Comparison of ENCODE assay signal across 19 cellular contexts in genomic region chr7:149834601-149835000, GRCh38. TPM values are rescaled to one million over a fixed set of nuclear protein-coding genes. Genes with fewer than 3 reads are reported as not detected.
DNase-seq lines count a peak whose midpoint lies in the region; ATAC-seq, FAIRE-seq and TF ChIP-seq lines count a peak whose summit lies in the region.
"Had no signal": no experiment of that assay in that cellular context is flagged by ENCODE, and none has a peak within 500 bp of the region (broad histone marks: within the 10 kb centered on the region; RNA-seq: fewer than 3 reads in every experiment).

No MANE protein-coding gene starts in this region.

- peak overlapping the region; percentile 2 for H3K27ac Mint-ChIP-seq in endothelial cell (ENCODE audit: unreplicated experiment)
- H3K27ac Mint-ChIP-seq: B cell had no signal

- CTCF ChIA-PET in HepG2 (lab: Yijun Ruan, JAX; ENCODE audit: low intra/inter-chr PET ratio, low total read pairs): no interaction called here

- BruUV-seq in HepG2 (replicated peaks; lab: Mats Ljungman, UMichigan): no TSS peak

- no peaks in the 10 kb centered on the region for H3K9me3 ChIP-seq in HepG2 (ENCODE audit: low read length)
- no peaks in the 10 kb centered on the region for H3K9me3 ChIP-seq in right lobe of liver
- H3K9me3 ChIP-seq in trophoblast cell (ENCODE audit: insufficient read depth, low read depth, low read length): peaks cover 1% of the 10 kb centered on the region
- H3K9me3 ChIP-seq: BLaER1 treated with 17β-estradiol and CSF1 and Interleukin-3, amounts not matched to agents 10 nM and 100 nM; HAP-1 had no signal

- no peak overlapping the region for H2BK120ac ChIP-seq in trophoblast cell (ENCODE audit: insufficient read depth, low read length, poor library complexity)

- H3K23ac ChIP-seq in trophoblast cell (ENCODE audit: low read length): no peak overlapping the region

- H4K91ac ChIP-seq in trophoblast cell (ENCODE audit: low read depth, low read length): no peak overlapping the region

- ATAC-seq in HepG2 (no peak), right lobe of liver (no peak), GM21528 (IDR thresholded peaks at IDR 0.05; ENCODE audit: low FRiP score, unreplicated experiment) (no peak)
- ATAC-seq: GM12878 had no signal

- no peak overlapping the region for H3K14ac ChIP-seq in trophoblast cell (ENCODE audit: low read length)

- H3K4me3 Mint-ChIP-seq in endothelial cell (ENCODE audit: unreplicated experiment): no peak overlapping the region
- H3K4me3 Mint-ChIP-seq: B cell; CD8-positive, alpha-beta memory T cell had no signal

- H3K36me3 ChIP-seq in HepG2 (replicated peaks in 1 of 2; ENCODE audit: control insufficient read depth in 1 of 2, insufficient read depth in 2 of 2, low read length in 2 of 2) (no peaks in the 10 kb centered on the region), right lobe of liver (no peaks in the 10 kb centered on the region), trophoblast cell (ENCODE audit: control insufficient read depth in 1 of 2, insufficient read depth in 2 of 2, low read length in 2 of 2) (no peaks in the 10 kb centered on the region)
- H3K36me3 ChIP-seq: BLaER1 treated with 17β-estradiol and CSF1 and Interleukin-3, amounts not matched to agents 10 nM and 100 nM; HAP-1 had no signal

- intact Hi-C loops in HepG2 (cut with micrococcal nuclease; ENCODE audit: unreplicated experiment) (no loop called here), right lobe of liver (cut with DNase I) (no loop called here)

- H4K8ac ChIP-seq in trophoblast cell (ENCODE audit: low read depth, low read length): no peak overlapping the region

- TF ChIP-seq POLR2A in HepG2 (IDR thresholded peaks at IDR 0.05; ENCODE audit: insufficient read depth in 1 of 2, low read depth in 2 of 2, low read length in 2 of 2) (no peak), right lobe of liver (IDR thresholded peaks at IDR 0.05) (no peak)

- no peak overlapping the region for H3K4me3 ChIP-seq in HepG2 (replicated peaks in 1 of 3; ENCODE audit: insufficient read depth in 1 of 3, low read depth in 2 of 3, low read length in 3 of 3)
- H3K4me3 ChIP-seq in right lobe of liver: no peak overlapping the region
- H3K4me3 ChIP-seq in trophoblast cell (ENCODE audit: low read depth, low read length): no peak overlapping the region
- H3K4me3 ChIP-seq: BLaER1 treated with 17β-estradiol and CSF1 and Interleukin-3, amounts not matched to agents 10 nM and 100 nM; GM12878; GM23248; HAP-1 had no signal

- in situ Hi-C loops in HepG2 (cut with HindIII; ENCODE audit: extremely low pct_ligation_motif_present, low pct_unique_long_range_greater_than_20kb): no loop called here

- no peak for TF ChIP-seq RAD21 in HepG2 (CRISPR knock-in tag; IDR thresholded peaks at IDR 0.05)

- TF ChIP-seq EP300 in HepG2 (IDR thresholded peaks at IDR 0.05; ENCODE audit: low read depth in 2 of 2, low read length in 2 of 2): no peak
- TF ChIP-seq EP300 in HepG2 (CRISPR knock-in tag; IDR thresholded peaks at IDR 0.05; ENCODE audit: borderline replicate concordance): no peak

- H3K36me3 Mint-ChIP-seq in endothelial cell (ENCODE audit: low read depth, unreplicated experiment): peaks cover 8% of the 10 kb centered on the region

- H3K9ac ChIP-seq in HepG2 (ENCODE audit: insufficient read depth, low read depth, low read length) (no peak overlapping the region), trophoblast cell (ENCODE audit: low read length) (peak overlapping the region; percentile 15)
- H3K9ac ChIP-seq: BLaER1 treated with 17β-estradiol and CSF1 and Interleukin-3, amounts not matched to agents 10 nM and 100 nM; GM23248 had no signal

- POLR2A ChIA-PET in HepG2 (lab: Yijun Ruan, JAX): no interaction called here

- FAIRE-seq in HepG2 (lab: Jason Lieb, UNC): no peak
- FAIRE-seq: GM12878, GM19239 had no signal

- DNase-seq in HepG2 (ENCODE audit: low spot score) (no peak), right lobe of liver (no peak), endothelial cell (ENCODE audit: low spot score) (no peak), trophoblast cell (no peak), SHP77 (lab: John Stamatoyannopoulos, UW) (no peak), retina (no peak)
- DNase-seq: COR-L47, DMS 273 treated with DMSO at 0.1 percent for 48 hours, DMS53, DND-41, EL, GM23248 had no signal

- peaks cover 21% of the 10 kb centered on the region for H3K27me3 Mint-ChIP-seq in endothelial cell (ENCODE audit: unreplicated experiment)

- H2AK5ac ChIP-seq in trophoblast cell (ENCODE audit: low read length): no peak overlapping the region

- H3K79me1 ChIP-seq in trophoblast cell (ENCODE audit: low read length): peaks cover 6% of the 10 kb centered on the region

- TF ChIP-seq CTCF in HepG2 (CRISPR knock-in tag; IDR thresholded peaks at IDR 0.05) (no peak), right lobe of liver (IDR thresholded peaks at IDR 0.05) (no peak), endothelial cell (IDR thresholded peaks at IDR 0.05; ENCODE audit: unreplicated experiment) (no peak)

- H3K9me3 Mint-ChIP-seq in endothelial cell (ENCODE audit: unreplicated experiment): no peaks in the 10 kb centered on the region
- H3K9me3 Mint-ChIP-seq: CD8-positive, alpha-beta memory T cell had no signal

- H3K79me2 ChIP-seq in HepG2 (ENCODE audit: insufficient read depth, low read length) (peaks cover 2% of the 10 kb centered on the region), trophoblast cell (ENCODE audit: control insufficient read depth, insufficient read depth, low read length, poor library complexity) (peaks cover 4% of the 10 kb centered on the region)

- H3K27ac ChIP-seq in HepG2 (ENCODE audit: extremely low read length, insufficient read depth, low read length) (no peak overlapping the region), right lobe of liver (no peak overlapping the region), trophoblast cell (ENCODE audit: low read depth, low read length) (no peak overlapping the region)
- H3K27ac ChIP-seq: BLaER1 treated with 17β-estradiol and CSF1 and Interleukin-3, amounts not matched to agents 10 nM and 100 nM; GM23248 had no signal

- H3K4ac ChIP-seq in trophoblast cell (ENCODE audit: low read depth, low read length): no peak overlapping the region

- no peak overlapping the region for H2BK12ac ChIP-seq in trophoblast cell (ENCODE audit: low read length)

- H4K20me1 ChIP-seq in HepG2 (ENCODE audit: insufficient read depth, low read length): no peaks in the 10 kb centered on the region

- peaks cover 12% of the 10 kb centered on the region for H3K4me1 ChIP-seq in HepG2 (ENCODE audit: insufficient read depth, low read length)
- peaks cover 0 to 5% (median 2%) of the 10 kb centered on the region in 4 donors for H3K4me1 ChIP-seq in right lobe of liver
- peaks cover 0 to 4% of the 10 kb centered on the region in 2 experiments for H3K4me1 ChIP-seq in trophoblast cell (ENCODE audit: control insufficient read depth in 1 of 2, insufficient read depth in 2 of 2, low read length in 2 of 2)

- no peak overlapping the region for H2BK5ac ChIP-seq in trophoblast cell (ENCODE audit: low read depth, low read length, poor library complexity)

- H4K12ac ChIP-seq in trophoblast cell (ENCODE audit: low read depth, low read length): no peak overlapping the region

- H2AFZ ChIP-seq in HepG2 (ENCODE audit: low read length): no peak overlapping the region
- no peak overlapping the region for H2AFZ ChIP-seq in trophoblast cell (ENCODE audit: insufficient read depth, low read length, poor library complexity)
- H2AFZ ChIP-seq: GM23248 had no signal

- WGBS in HepG2 (ENCODE audit: low lambda C conversion rate): 29% methylated on average over 8 of the region's 8 CpGs
- 64% methylated on average over 7 of the region's 8 CpGs for WGBS in right lobe of liver (ENCODE audit: insufficient coverage, low coverage, low lambda C conversion rate, missing lambda C conversion rate)
- no CpG with 5 or more reads among the region's 8 CpGs for WGBS in trophoblast cell (ENCODE audit: extremely low coverage, insufficient coverage, insufficient read length)

- no peak overlapping the region for H3K18ac ChIP-seq in trophoblast cell (ENCODE audit: low read length)

- H3K4me2 ChIP-seq in HepG2 (ENCODE audit: low read depth, low read length): no peak overlapping the region
- H3K4me2 ChIP-seq in trophoblast cell (ENCODE audit: low read length): no peak overlapping the region
- H3K4me2 ChIP-seq: BLaER1 treated with 17β-estradiol and CSF1 and Interleukin-3, amounts not matched to agents 10 nM and 100 nM had no signal

- no peaks in the 10 kb centered on the region for H3K27me3 ChIP-seq in HepG2 (ENCODE audit: control insufficient read depth in 1 of 2, insufficient read depth in 2 of 2, low read length in 2 of 2)
- H3K27me3 ChIP-seq in right lobe of liver: no peaks in the 10 kb centered on the region
- H3K27me3 ChIP-seq in trophoblast cell (ENCODE audit: insufficient read depth, low read length): no peaks in the 10 kb centered on the region
- H3K27me3 ChIP-seq: BLaER1 treated with 17β-estradiol and CSF1 and Interleukin-3, amounts not matched to agents 10 nM and 100 nM had no signal

- peaks cover 18% of the 10 kb centered on the region for H3K4me1 Mint-ChIP-seq in endothelial cell (ENCODE audit: unreplicated experiment)

RNA-seq across cellular contexts. Expression of gene ZNF862, which starts 3.6 kb away (rescaled TPM):
- total RNA-seq in HepG2 (2016; rRNA removed; fragmentation: Illumina TruSeq; extraction: Trizol) (0.89 and 1.0 TPM in 2 replicates), right lobe of liver (10 to 100 TPM in 2 of 6 experiments, 1 to 10 TPM in 4; 2.5 to 11.3 (median 7.1) TPM), endothelial cell (ENCODE audit: unreplicated experiment) (22.6 TPM)
- total RNA-seq in HepG2 (2016; cell fraction: cytosol; rRNA removed; fragmentation: Illumina TruSeq; extraction: Trizol; ENCODE audit: low read depth): 0.10 and 0.35 TPM in 2 replicates
- 0.67 and 0.80 TPM in 2 replicates for total RNA-seq in HepG2 (2016; cell fraction: insoluble cytoplasmic fraction; rRNA removed; fragmentation: Illumina TruSeq; extraction: Trizol)
- total RNA-seq in HepG2 (2016; cell fraction: membrane; rRNA removed; fragmentation: Illumina TruSeq; extraction: Trizol): 0.46 and 0.55 TPM in 2 replicates
- 2.0 TPM in 2 replicates for total RNA-seq in HepG2 (2016; cell fraction: nucleus; rRNA removed; fragmentation: Illumina TruSeq; extraction: Trizol)
- 2.0 and 2.8 TPM in 2 replicates for polyA plus RNA-seq in HepG2 (2011; rRNA removed)
- 1.0 and 1.3 TPM in 2 replicates for polyA plus RNA-seq in HepG2 (2011; cell fraction: cytosol; rRNA removed)
- 7.1 and 8.7 TPM in 2 replicates for polyA plus RNA-seq in HepG2 (2011; cell fraction: nucleus; rRNA removed)
- polyA plus RNA-seq in HepG2 (2012): 0.76 and 1.6 TPM in 2 replicates
- polyA plus RNA-seq in HepG2 (2016; cell fraction: cytosol; fragmentation: Illumina TruSeq; extraction: Trizol; ENCODE audit: low read depth): 0.25 and 0.28 TPM in 2 replicates
- polyA plus RNA-seq in HepG2 (2016; cell fraction: insoluble cytoplasmic fraction; fragmentation: Illumina TruSeq; extraction: Trizol; ENCODE audit: low read depth): 0.27 and 0.70 TPM in 2 replicates
- polyA plus RNA-seq in HepG2 (2016; cell fraction: membrane; fragmentation: Illumina TruSeq; extraction: Trizol; ENCODE audit: low read depth): 0.29 and 0.43 TPM in 2 replicates
- 1.9 and 2.0 TPM in 2 replicates for polyA plus RNA-seq in HepG2 (2016; cell fraction: nucleus; fragmentation: Illumina TruSeq; extraction: Trizol; ENCODE audit: insufficient read depth, low read depth)
- polyA minus RNA-seq in HepG2 (2011; rRNA and poly(A)+ RNA removed; ENCODE audit: low replicate concordance): 2.0 and 5.0 TPM in 2 replicates
- polyA minus RNA-seq in HepG2 (2011; cell fraction: cytosol; rRNA and poly(A)+ RNA removed): 0.59 and 1.2 TPM in 2 replicates
- 6.6 and 10.3 TPM in 2 replicates for polyA minus RNA-seq in HepG2 (2011; cell fraction: nucleus; rRNA and poly(A)+ RNA removed)
- polyA plus RNA-seq in trophoblast cell (2013): 3.1 and 3.3 TPM in 2 replicates

RNA-seq across cellular contexts. Expression of gene ATP6V0E2, which starts 39.2 kb away (rescaled TPM):
- total RNA-seq in HepG2 (2016; rRNA removed; fragmentation: Illumina TruSeq; extraction: Trizol) (142 and 203 TPM in 2 replicates), right lobe of liver (10 to 100 TPM; 33.8 to 95.1 (median 70.9) TPM), endothelial cell (ENCODE audit: unreplicated experiment) (18.5 TPM)
- 120 and 162 TPM in 2 replicates for total RNA-seq in HepG2 (2016; cell fraction: cytosol; rRNA removed; fragmentation: Illumina TruSeq; extraction: Trizol; ENCODE audit: low read depth)
- 117 and 216 TPM in 2 replicates for total RNA-seq in HepG2 (2016; cell fraction: insoluble cytoplasmic fraction; rRNA removed; fragmentation: Illumina TruSeq; extraction: Trizol)
- 244 and 302 TPM in 2 replicates for total RNA-seq in HepG2 (2016; cell fraction: membrane; rRNA removed; fragmentation: Illumina TruSeq; extraction: Trizol)
- total RNA-seq in HepG2 (2016; cell fraction: nucleus; rRNA removed; fragmentation: Illumina TruSeq; extraction: Trizol): 121 and 139 TPM in 2 replicates
- polyA plus RNA-seq in HepG2 (2011; rRNA removed): 32.9 and 36.8 TPM in 2 replicates
- 39.7 and 73.9 TPM in 2 replicates for polyA plus RNA-seq in HepG2 (2011; cell fraction: cytosol; rRNA removed)
- polyA plus RNA-seq in HepG2 (2011; cell fraction: nucleus; rRNA removed): 47.4 and 51.5 TPM in 2 replicates
- polyA plus RNA-seq in HepG2 (2012): 44.9 and 47.0 TPM in 2 replicates
- 173 and 241 TPM in 2 replicates for polyA plus RNA-seq in HepG2 (2016; cell fraction: cytosol; fragmentation: Illumina TruSeq; extraction: Trizol; ENCODE audit: low read depth)
- polyA plus RNA-seq in HepG2 (2016; cell fraction: insoluble cytoplasmic fraction; fragmentation: Illumina TruSeq; extraction: Trizol; ENCODE audit: low read depth): 167 and 202 TPM in 2 replicates
- polyA plus RNA-seq in HepG2 (2016; cell fraction: membrane; fragmentation: Illumina TruSeq; extraction: Trizol; ENCODE audit: low read depth): 293 and 346 TPM in 2 replicates
- polyA plus RNA-seq in HepG2 (2016; cell fraction: nucleus; fragmentation: Illumina TruSeq; extraction: Trizol; ENCODE audit: insufficient read depth, low read depth): 253 and 256 TPM in 2 replicates
- polyA minus RNA-seq in HepG2 (2011; rRNA and poly(A)+ RNA removed; ENCODE audit: low replicate concordance): 0.58 and 74.0 TPM in 2 replicates
- 30.3 and 36.1 TPM in 2 replicates for polyA minus RNA-seq in HepG2 (2011; cell fraction: cytosol; rRNA and poly(A)+ RNA removed)
- polyA minus RNA-seq in HepG2 (2011; cell fraction: nucleus; rRNA and poly(A)+ RNA removed): 14.4 and 15.7 TPM in 2 replicates
- polyA plus RNA-seq in trophoblast cell (2013): 9.3 and 9.5 TPM in 2 replicates
